In genomic region chr2:102664439-102665042, GRCh38 we compare ENCODE assay signal across 9 cellular contexts. TPM values are rescaled to one million over a fixed set of nuclear protein-coding genes. Genes with fewer than 3 reads are reported as not detected.
A peak's percentile ranks its signal among the peaks of the same experiment; 100 is the strongest.
DNase-seq lines count a peak whose midpoint lies in the region; ATAC-seq, FAIRE-seq and TF ChIP-seq lines count a peak whose summit lies in the region.
"Had no signal": no experiment of that assay in that cellular context is flagged by ENCODE, and none has a peak within 500 bp of the region (broad histone marks: within the 10 kb centered on the region; RNA-seq: fewer than 3 reads in every experiment).

No MANE protein-coding gene starts in this region.

- no peak overlapping the region for H3K9ac ChIP-seq in K562 (ENCODE audit: insufficient read depth in 1 of 2, low read depth in 2 of 2, low read length in 2 of 2)

- TF ChIP-seq RAD21 in K562 (CRISPR knock-in tag; conservative IDR thresholded peaks at IDR 0.05 in 1 of 2, IDR thresholded peaks at IDR 0.05 in 1 of 2), result no peak

- H3K4me2 ChIP-seq in K562 (ENCODE audit: insufficient read depth, low read length), result 0 out of 2 replicates have a peak overlapping the region, but pooled peaks have one; percentile 12

- DNase-seq in HuH-7.5 (ENCODE audit: low spot score) (peak; percentile 10), K562 (ENCODE audit: extremely low read depth in 1 of 4, low spot score in 3 of 4) (peak; percentile 66 to 86 (median 78)), cerebellar cortex (ENCODE audit: low spot score) (no peak), SKM-1 treated with dmso at 0.1 percent for 144 hours (lab: John Stamatoyannopoulos, UW; ENCODE audit: unreplicated experiment) (no peak), NCI-H1694 (lab: John Stamatoyannopoulos, UW) (no peak)
- DNase-seq in stimulated activated CD4-positive, alpha-beta T cell treated with anti-CD3 and anti-CD28 coated beads, TNF-alpha, amount 100 ng/mL, for 24 hours (ENCODE audit: low read depth in 3 of 3), result peak; percentile 20 to 56 (median 24)

- no peaks in the 10 kb centered on the region for H3K9me1 ChIP-seq in K562 (ENCODE audit: control insufficient read depth, insufficient read depth, low read length)

- peak; percentile 80 for TF ChIP-seq EP300 in K562 (IDR thresholded peaks at IDR 0.05; ENCODE audit: low read length)

- H2AFZ ChIP-seq in K562 (ENCODE audit: low read depth, low read length), result peak overlapping the region; percentile 16; the same call in 1 of the 2 replicates

- peaks cover 5 to 34% of the 10 kb centered on the region in 2 experiments; a peak in 4 of 5 replicates for H3K4me1 ChIP-seq in K562 (replicated peaks in 1 of 2; ENCODE audit: control insufficient read depth in 2 of 2, insufficient read depth in 2 of 2, low read length in 2 of 2)

- H3K36me3 ChIP-seq in K562 (ENCODE audit: control insufficient read depth, insufficient read depth, low read length), result no peaks in the 10 kb centered on the region; the same call in 1 of the 3 replicates

- TF ChIP-seq CTCF in K562 (IDR thresholded peaks at IDR 0.05 in 2 of 3, conservative IDR thresholded peaks at IDR 0.05 in 1 of 3; ENCODE audit: insufficient read depth in 2 of 3, low read depth in 1 of 3, low read length in 3 of 3), result no peak

- H3K27me3 ChIP-seq in K562 (ENCODE audit: control insufficient read depth in 2 of 2, insufficient read depth in 2 of 2, low read length in 2 of 2), result no peaks in the 10 kb centered on the region

- peak overlapping the region; percentile 78 for H3K27ac ChIP-seq in K562 (ENCODE audit: extremely low read depth, low read depth, low read length)

- WGBS in K562 (ENCODE audit: insufficient coverage, low coverage, missing lambda C conversion rate), result 0% methylated on average over 2 of the region's 2 CpGs

- peak; percentile 95 for FAIRE-seq in K562 (lab: Jason Lieb, UNC)

- TF ChIP-seq POLR2A in K562 (conservative IDR thresholded peaks at IDR 0.05), result no peak

- no peak overlapping the region for H3K4me3 ChIP-seq in K562

- CTCF ChIA-PET in K562 (lab: Yijun Ruan, JAX; ENCODE audit: low intra/inter-chr PET ratio), result no interaction called here

- no TSS peak for BruUV-seq in K562 (replicated peaks; lab: Mats Ljungman, UMichigan)

- intact Hi-C loops in K562 (cut with micrococcal nuclease), result no loop called here

- H3K79me2 ChIP-seq in K562 (ENCODE audit: control insufficient read depth, insufficient read depth, low read length), result no peaks in the 10 kb centered on the region

- no peaks in the 10 kb centered on the region for H3K9me3 ChIP-seq in K562 (replicated peaks; ENCODE audit: control insufficient read depth, insufficient read depth, low read depth, low read length)

- ATAC-seq in GM19463 (IDR thresholded peaks at IDR 0.05; ENCODE audit: unreplicated experiment) (peak; percentile 74), K562 (peak; percentile 96), HG03196 (IDR thresholded peaks at IDR 0.05; ENCODE audit: unreplicated experiment) (no peak)

- POLR2A ChIA-PET in K562 (lab: Yijun Ruan, JAX), result no interaction called here

- in situ Hi-C loops in K562 (cut with MboI), result no loop called here

- H4K20me1 ChIP-seq in K562 (replicated peaks; ENCODE audit: control insufficient read depth, insufficient read depth, low read length), result no peaks in the 10 kb centered on the region

TF ChIP-seq in K562, 482 proteins besides CTCF, POLR2A, EP300 and RAD21 (continues in another document):
- TF ChIP-seq PRDM10 (IDR thresholded peaks at IDR 0.05; ENCODE audit: partially characterized antibody), result no peak
- TF ChIP-seq HDAC8 (tag; IDR thresholded peaks at IDR 0.05), result no peak
- TF ChIP-seq ZNF121 (CRISPR knock-in tag; conservative IDR thresholded peaks at IDR 0.05), result no peak
- TF ChIP-seq MEF2D (tag; conservative IDR thresholded peaks at IDR 0.05; ENCODE audit: low read depth), result no peak
- TF ChIP-seq POU5F1 (IDR thresholded peaks at IDR 0.05; ENCODE audit: borderline replicate concordance, low read depth, low read length, partially characterized antibody), result no peak
- TF ChIP-seq HNRNPLL (IDR thresholded peaks at IDR 0.05; ENCODE audit: low read depth, low read length, poor library complexity, severe bottlenecking), result no peak
- no peak for TF ChIP-seq ZNF277 (CRISPR knock-in tag; IDR thresholded peaks at IDR 0.05; ENCODE audit: borderline replicate concordance)
- TF ChIP-seq DIDO1 (tag; IDR thresholded peaks at IDR 0.05; ENCODE audit: low read depth), result no peak
- TF ChIP-seq ILK (tag; IDR thresholded peaks at IDR 0.05; ENCODE audit: borderline replicate concordance, low read depth), result no peak
- no peak for TF ChIP-seq ZNF217 (CRISPR knock-in tag; IDR thresholded peaks at IDR 0.05)
- no peak for TF ChIP-seq NR0B1 (IDR thresholded peaks at IDR 0.05; ENCODE audit: partially characterized antibody)
- TF ChIP-seq E2F4 (CRISPR knock-in tag; IDR thresholded peaks at IDR 0.05; ENCODE audit: low read depth), result no peak
- TF ChIP-seq ZNF133 (CRISPR knock-in tag; IDR thresholded peaks at IDR 0.05), result no peak
- TF ChIP-seq ZSCAN32 (CRISPR knock-in tag; IDR thresholded peaks at IDR 0.05), result no peak

RNA-seq across cellular contexts. Expression of gene SLC9A2, which starts 45.2 kb away (rescaled TPM):
- 5.6 and 14.6 TPM in 2 replicates for total RNA-seq in K562 (2011; cell fraction: chromatin; rRNA removed; ENCODE audit: low replicate concordance)
- total RNA-seq in K562 (2011; cell fraction: nucleolus; rRNA removed), result 4.3 and 5.0 TPM in 2 replicates
- total RNA-seq in K562 (2011; cell fraction: nucleoplasm; rRNA removed), result 7.3 and 10.2 TPM in 2 replicates
- total RNA-seq in K562 (2014; rRNA removed), result 1.6 and 2.5 TPM in 2 replicates
- total RNA-seq in K562 (2014; rRNA removed; fragmentation: Illumina TruSeq; extraction: Trizol), result 2.7 and 2.8 TPM in 2 replicates
- total RNA-seq in K562 (2015; rRNA removed; fragmentation: Illumina TruSeq; extraction: Trizol), result 3.3 and 3.8 TPM in 2 replicates
- total RNA-seq in K562 (2021), result 1.4 and 1.6 TPM in 2 replicates
- polyA plus RNA-seq in K562 (2011; rRNA removed), result 1.3 and 2.3 TPM in 2 replicates
- 0.63 and 1.1 TPM in 2 replicates for polyA plus RNA-seq in K562 (2011; cell fraction: cytosol; rRNA removed)
- polyA plus RNA-seq in K562 (2011; cell fraction: nucleus; rRNA removed), result 4.7 and 6.1 TPM in 2 replicates
- polyA plus RNA-seq in K562 (2012), result 0.79 and 1.2 TPM in 2 replicates
- 0.91 and 1.6 TPM in 2 replicates for polyA plus RNA-seq in K562 (2014; fragmentation: Illumina TruSeq; extraction: Trizol)
- under 1 TPM; 0.45 to 0.57 TPM for polyA plus RNA-seq in K562 (2014; fragmentation: Nextera tagmentation; extraction: Ambion mirVana)
- polyA plus RNA-seq in K562 (2014; rRNA removed), result 0.97 and 1.9 TPM in 2 replicates
- 5.3 and 7.7 TPM in 2 replicates for polyA minus RNA-seq in K562 (2011; rRNA and poly(A)+ RNA removed)
- polyA minus RNA-seq in K562 (2011; cell fraction: cytosol; rRNA and poly(A)+ RNA removed), result 1.0 and 1.5 TPM in 2 replicates
- 8.3 and 8.5 TPM in 2 replicates for polyA minus RNA-seq in K562 (2011; cell fraction: nucleus; rRNA and poly(A)+ RNA removed)
- total RNA-seq: LHCN-M2 had no signal

Comparison
In these comparisons a context has a peak if more than half of its experiments do, and no peak if none do; other contexts are left out.
1. DNase-seq: peak in HuH-7.5 (single experiment), K562 (4 of 4) and stimulated activated CD4-positive, alpha-beta T cell treated with anti-CD3 and anti-CD28 coated beads, TNF-alpha, amount 100 ng/mL, for 24 hours (3 of 3); none in cerebellar cortex (single experiment), SKM-1 treated with dmso at 0.1 percent for 144 hours (single experiment) and NCI-H1694 (single experiment).